8 cellular contexts compared by ENCODE assay signal in the genomic region with DNA sequence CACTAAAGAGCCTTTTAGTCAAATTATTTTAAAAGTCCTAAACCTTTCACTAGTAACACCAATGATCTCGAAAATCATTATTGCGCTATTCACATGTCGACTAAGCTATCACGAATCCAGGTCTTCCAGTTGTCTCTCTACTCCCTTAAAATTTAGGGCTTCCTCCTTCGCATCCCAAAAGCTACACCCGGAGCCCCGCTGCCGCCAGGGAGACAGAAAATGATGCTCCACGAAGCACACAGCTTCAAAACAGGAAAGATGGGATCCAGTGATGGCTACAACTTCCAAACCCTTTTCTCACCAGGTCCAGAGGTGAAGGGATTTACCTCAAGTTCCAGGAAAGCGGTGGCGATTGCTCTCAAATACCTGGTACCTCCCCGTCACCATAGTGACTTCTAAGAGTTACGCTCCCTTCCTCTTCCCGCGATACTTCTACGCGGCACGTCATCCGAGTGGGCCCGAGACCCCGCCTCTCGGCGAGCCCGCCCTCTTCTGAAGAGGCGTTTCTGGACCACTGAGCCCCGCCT. TPM values are rescaled to one million over a fixed set of nuclear protein-coding genes. Genes with fewer than 3 reads are reported as not detected.
DNase-seq lines count a peak whose midpoint lies in the region; ATAC-seq and TF ChIP-seq lines count a peak whose summit lies in the region.

A gene (minus strand): TSS at position 406 of the 527 bp plus-strand sequence. CDS start 14,625 bp downstream, outside the sequence.

- peak within 1 kb of the TSS; percentile 95 for H3K4me2 ChIP-seq in neural progenitor cell

- H3K27ac ChIP-seq in foreskin keratinocyte (peak within 1 kb of the TSS; percentile 98), neural progenitor cell (peak within 1 kb of the TSS; percentile 97)

- H3K27ac Mint-ChIP-seq in neural progenitor cell = peak within 1 kb of the TSS; percentile 98

- TF ChIP-seq CTCF in foreskin keratinocyte (conservative IDR thresholded peaks at IDR 0.05) (no peak), neural progenitor cell (IDR thresholded peaks at IDR 0.05) (no peak)

- H3K79me2 ChIP-seq in neural progenitor cell (ENCODE audit: low read depth) = peaks cover 96% of the 10 kb centered on the region

- H4K20me1 ChIP-seq in neural progenitor cell (ENCODE audit: low read depth) = peaks cover 50% of the 10 kb centered on the region

- POLR2A ChIA-PET in HEK293T (lab: Yijun Ruan, JAX) = no interaction called here

- H3K4me3 ChIP-seq in neural progenitor cell = peak within 1 kb of the TSS; percentile 95

- H3K36me3 ChIP-seq in ES-I3 (ENCODE audit: insufficient read depth, low read length) = no peaks in the 10 kb centered on the region
- no peaks in the 10 kb centered on the region for H3K36me3 ChIP-seq in neural progenitor cell

- CTCF ChIA-PET in HEK293T (lab: Yijun Ruan, JAX) = no interaction called here

- H3K36me3 Mint-ChIP-seq in neural progenitor cell = peaks cover 10% of the 10 kb centered on the region

- peak within 1 kb of the TSS; percentile 96 for H3K4me3 Mint-ChIP-seq in neural progenitor cell

- peak within 1 kb of the TSS; percentile 97 for H3K9ac ChIP-seq in ES-I3 (ENCODE audit: low read depth, low read length)
- peak within 1 kb of the TSS; percentile 89 for H3K9ac ChIP-seq in neural progenitor cell

- H3K4me1 ChIP-seq in ES-I3 (ENCODE audit: insufficient read depth, low read length) (no peaks in the 10 kb centered on the region), foreskin keratinocyte (peaks cover 24% of the 10 kb centered on the region), neural progenitor cell (peaks cover 41% of the 10 kb centered on the region)

- H3K9me3 ChIP-seq in ES-I3 (ENCODE audit: control insufficient read depth, insufficient read depth, low read length) (no peaks in the 10 kb centered on the region), neural progenitor cell (ENCODE audit: low read depth) (no peaks in the 10 kb centered on the region)

- ATAC-seq in foreskin keratinocyte = peak; percentile 97

- no peaks in the 10 kb centered on the region for H3K9me3 Mint-ChIP-seq in neural progenitor cell

- peak within 1 kb of the TSS; percentile 95 for H2AFZ ChIP-seq in neural progenitor cell (replicated peaks)

- H3F3A ChIP-seq in neural progenitor cell (ENCODE audit: low read depth) = peaks cover 9% of the 10 kb centered on the region

- peak; percentile 93 for DNase-seq in HEK293T (ENCODE audit: extremely low spot score)
- peak; percentile 93 for DNase-seq in MV-4-11 (lab: John Stamatoyannopoulos, UW)
- peak; percentile 94 for DNase-seq in SK-MEL-5 (ENCODE audit: low read depth, low spot score)
- DNase-seq in activated naive CD4-positive, alpha-beta T cell treated with Interleukin-2 at 50 U/mL for 16 hours = peak; percentile 95
- DNase-seq in foreskin keratinocyte = peak; percentile 90 to 95
- DNase-seq in neural progenitor cell (ENCODE audit: low spot score) = peak; percentile 97
- DNase-seq in stromal cell of bone marrow (ENCODE audit: low read depth) = peak; percentile 92

- in situ Hi-C loops in SK-MEL-5 (cut with HindIII; ENCODE audit: low pct_unique_long_range_greater_than_20kb, low sequenced_read_pairs) = no loop called here

- no peaks in the 10 kb centered on the region for H3K27me3 ChIP-seq in foreskin keratinocyte
- no peaks in the 10 kb centered on the region for H3K27me3 ChIP-seq in neural progenitor cell

- peaks cover 43% of the 10 kb centered on the region for H3K4me1 Mint-ChIP-seq in neural progenitor cell

- peaks cover 6% of the 10 kb centered on the region for H3K27me3 Mint-ChIP-seq in neural progenitor cell (ENCODE audit: insufficient read depth, low read depth)

TF ChIP-seq in HEK293T, 16 proteins besides CTCF, POLR2A, EP300 and RAD21:
- peak; percentile 18; the same call in 1 of the 2 replicates for TF ChIP-seq SP1 (IDR thresholded peaks at IDR 0.05)
- TF ChIP-seq ZNF384 (IDR thresholded peaks at IDR 0.05) = no peak
- peak; percentile 65 for TF ChIP-seq CTBP1 (IDR thresholded peaks at IDR 0.05; ENCODE audit: borderline replicate concordance)
TF ChIP-seq in HEK293T: peak in this region for 2.

RNA-seq across cellular contexts. Expression of the gene that starts here (rescaled TPM):
- 12.8 and 19.3 TPM in 2 replicates for total RNA-seq in SK-MEL-5 (2014; rRNA removed; shearing (Covaris generic))
- polyA plus RNA-seq in SK-MEL-5 (2015; cell fraction: cytosol; rRNA removed) = 9.8 and 11.8 TPM in 2 replicates
- polyA plus RNA-seq in SK-MEL-5 (2015; cell fraction: nucleus; rRNA removed) = 155 and 158 TPM in 2 replicates
- total RNA-seq in foreskin keratinocyte = 18.6 and 23.4 TPM in 2 replicates
- 4.2 and 5.7 TPM in 2 replicates for polyA plus RNA-seq in foreskin keratinocyte
- total RNA-seq in neural progenitor cell (ENCODE audit: low replicate concordance) = 69.0 and 90.0 TPM in 2 replicates

Comparison
In these comparisons a context has a peak if more than half of its experiments do, and no peak if none do; other contexts are left out.
1. Peak in every context shown above with its lines: DNase-seq, ATAC-seq, H3K4me3 ChIP-seq and H3K27ac ChIP-seq.